Comparison of ENCODE assay signal across 18 cellular contexts in genomic region chr12:20142956-20143355, GRCh38.
A peak's percentile ranks its signal among the peaks of the same experiment; 100 is the strongest.
DNase-seq lines count a peak whose midpoint lies in the region; ATAC-seq and TF ChIP-seq lines count a peak whose summit lies in the region.
"Had no signal": no experiment of that assay in that cellular context is flagged by ENCODE, and none has a peak within 500 bp of the region (broad histone marks: within the 10 kb centered on the region; RNA-seq: fewer than 3 reads in every experiment).

No MANE protein-coding gene starts in this region.

- no peak overlapping the region for H3K27ac ChIP-seq in naive thymus-derived CD4-positive, alpha-beta T cell (ENCODE audit: low read depth, low read length)
- H3K27ac ChIP-seq: SJCRH30 had no signal

- no peaks in the 10 kb centered on the region for H3K9me3 ChIP-seq in NT2/D1 (ENCODE audit: insufficient read depth, low read length)
- H3K9me3 ChIP-seq in naive thymus-derived CD4-positive, alpha-beta T cell (ENCODE audit: control insufficient read depth in 2 of 3, low read length in 3 of 3) = no peaks in the 10 kb centered on the region
- H3K9me3 ChIP-seq: SJCRH30 had no signal

- intact Hi-C loops in head of caudate nucleus (cut with DNase I) = no loop called here
- intact Hi-C loops in naive thymus-derived CD4-positive, alpha-beta T cell (cut with micrococcal nuclease) = no loop called here

- H3K27me3 ChIP-seq in NT2/D1 (ENCODE audit: insufficient read depth, insufficient read length) = no peaks in the 10 kb centered on the region
- H3K27me3 ChIP-seq in naive thymus-derived CD4-positive, alpha-beta T cell (ENCODE audit: control insufficient read depth in 2 of 2, insufficient read depth in 2 of 2, low read length in 2 of 2) = no peaks in the 10 kb centered on the region
- H3K27me3 ChIP-seq: SJCRH30 had no signal

- DNase-seq in NCI-H1694 (lab: John Stamatoyannopoulos, UW) (peak; percentile 22), NCI-H1694 treated with DMSO at 0.1 percent for 48 hours (lab: John Stamatoyannopoulos, UW) (no peak), NT2/D1 (ENCODE audit: low read depth, low spot score) (peak; percentile 63), dedifferentiated amniotic fluid mesenchymal stem cell (ENCODE audit: extremely low spot score) (peak; percentile 33), osteocyte (ENCODE audit: extremely low spot score, unreplicated experiment) (no peak), head of caudate nucleus (no peak), NCI-H2171 (lab: John Stamatoyannopoulos, UW) (no peak)
- DNase-seq in naive thymus-derived CD4-positive, alpha-beta T cell = no peak
- DNase-seq: activated CD4-positive, alpha-beta T cell treated with anti-CD3 and anti-CD28 coated beads for 48 hours; activated CD8-positive, alpha-beta memory T cell treated with anti-CD3 and anti-CD28 coated beads, Interleukin-2, amount 50 U/mL, for 4 hours; activated naive CD4-positive, alpha-beta T cell treated with Interleukin-2 at 50 U/mL for 16 hours; C1 segment of cervical spinal cord; HCEC 1CT; Karpas-422; NCI-H1436; T1000 had no signal

- POLR2A ChIA-PET in naive thymus-derived CD4-positive, alpha-beta T cell (lab: Charles Lee) = no interaction called here

- no peaks in the 10 kb centered on the region for H3K9me3 Mint-ChIP-seq in osteocyte (ENCODE audit: unreplicated experiment)
- peaks cover 0 to 8% (median 0%) of the 10 kb centered on the region in 11 donors for H3K9me3 Mint-ChIP-seq in naive thymus-derived CD4-positive, alpha-beta T cell

- no peak overlapping the region for H3K4me3 Mint-ChIP-seq in osteocyte (ENCODE audit: unreplicated experiment)
- H3K4me3 Mint-ChIP-seq in naive thymus-derived CD4-positive, alpha-beta T cell = no peak overlapping the region

- H3K4me1 Mint-ChIP-seq in osteocyte (ENCODE audit: unreplicated experiment) = peaks cover 10% of the 10 kb centered on the region
- H3K4me1 Mint-ChIP-seq in naive thymus-derived CD4-positive, alpha-beta T cell = peaks cover 0 to 2% (median 0%) of the 10 kb centered on the region in 7 donors

- ATAC-seq in naive thymus-derived CD4-positive, alpha-beta T cell = no peak
- ATAC-seq: sciatic nerve had no signal

- H3K36me3 Mint-ChIP-seq in osteocyte (ENCODE audit: unreplicated experiment) = no peaks in the 10 kb centered on the region
- no peaks in the 10 kb centered on the region for H3K36me3 Mint-ChIP-seq in naive thymus-derived CD4-positive, alpha-beta T cell

- H3K27ac Mint-ChIP-seq in osteocyte (ENCODE audit: unreplicated experiment) = no peak overlapping the region
- H3K27ac Mint-ChIP-seq in naive thymus-derived CD4-positive, alpha-beta T cell = no peak overlapping the region

- H3K27me3 Mint-ChIP-seq in osteocyte (ENCODE audit: unreplicated experiment) = no peaks in the 10 kb centered on the region
- H3K27me3 Mint-ChIP-seq in naive thymus-derived CD4-positive, alpha-beta T cell = no peaks in the 10 kb centered on the region

- no peaks in the 10 kb centered on the region for H3K36me3 ChIP-seq in NT2/D1 (ENCODE audit: insufficient read depth, insufficient read length, low read length)
- H3K36me3 ChIP-seq in naive thymus-derived CD4-positive, alpha-beta T cell (ENCODE audit: control insufficient read depth in 2 of 3, insufficient read depth in 3 of 3, low read length in 3 of 3) = no peaks in the 10 kb centered on the region
- H3K36me3 ChIP-seq: SJCRH30 had no signal

- no peaks in the 10 kb centered on the region for H3K4me1 ChIP-seq in NT2/D1 (ENCODE audit: insufficient read depth, insufficient read length)
- no peaks in the 10 kb centered on the region for H3K4me1 ChIP-seq in naive thymus-derived CD4-positive, alpha-beta T cell (ENCODE audit: control insufficient read depth in 2 of 2, insufficient read depth in 2 of 2, low read length in 2 of 2)

- no peak overlapping the region for H3K4me3 ChIP-seq in NT2/D1 (ENCODE audit: insufficient read length, low read depth)
- H3K4me3 ChIP-seq in naive thymus-derived CD4-positive, alpha-beta T cell (ENCODE audit: low read length) = no peak overlapping the region
- H3K4me3 ChIP-seq: SJCRH30 had no signal

- CTCF ChIA-PET in naive thymus-derived CD4-positive, alpha-beta T cell (lab: Charles Lee) = no interaction called here

- peak; percentile 37 for TF ChIP-seq CTCF in osteocyte (IDR thresholded peaks at IDR 0.05)

- H3K9ac ChIP-seq in NT2/D1 (ENCODE audit: insufficient read length, low read depth) = no peak overlapping the region

Comparison
In these comparisons a context has a peak if more than half of its experiments do, and no peak if none do; other contexts are left out.
1. DNase-seq: peak in NCI-H1694 (single experiment), NT2/D1 (single experiment) and dedifferentiated amniotic fluid mesenchymal stem cell (single experiment); none in NCI-H1694 treated with DMSO at 0.1 percent for 48 hours (single experiment), osteocyte (single experiment), head of caudate nucleus (0 of 42), NCI-H2171 (single experiment) and naive thymus-derived CD4-positive, alpha-beta T cell (0 of 9).